ENCODE assay signal across 1 cellular context in the genomic region with DNA sequence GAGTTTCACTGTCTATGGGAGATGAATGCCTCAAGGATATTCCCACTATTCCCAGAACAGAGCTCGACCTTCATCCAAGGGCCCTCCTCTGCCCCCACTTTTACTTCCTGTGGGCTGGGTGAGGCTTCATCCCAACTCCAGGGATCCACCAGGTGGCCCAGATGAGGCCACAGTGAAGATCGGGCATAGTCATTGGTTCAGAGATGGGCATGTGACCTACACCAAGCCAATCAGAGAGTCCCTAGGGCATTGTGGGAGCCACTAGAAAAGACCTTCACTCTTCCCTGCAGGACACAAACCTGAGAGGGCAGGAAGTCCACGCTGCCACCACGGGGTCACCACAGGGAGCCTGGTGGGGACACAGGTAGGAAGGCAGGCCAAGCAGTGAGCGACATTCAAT.
TF ChIP-seq lines count a peak whose summit lies in the region.

No MANE protein-coding gene starts in this region.

TF ChIP-seq in K562, 482 proteins besides CTCF, POLR2A, EP300 and RAD21 (continued from another document):
- TF ChIP-seq, protein P1, sequence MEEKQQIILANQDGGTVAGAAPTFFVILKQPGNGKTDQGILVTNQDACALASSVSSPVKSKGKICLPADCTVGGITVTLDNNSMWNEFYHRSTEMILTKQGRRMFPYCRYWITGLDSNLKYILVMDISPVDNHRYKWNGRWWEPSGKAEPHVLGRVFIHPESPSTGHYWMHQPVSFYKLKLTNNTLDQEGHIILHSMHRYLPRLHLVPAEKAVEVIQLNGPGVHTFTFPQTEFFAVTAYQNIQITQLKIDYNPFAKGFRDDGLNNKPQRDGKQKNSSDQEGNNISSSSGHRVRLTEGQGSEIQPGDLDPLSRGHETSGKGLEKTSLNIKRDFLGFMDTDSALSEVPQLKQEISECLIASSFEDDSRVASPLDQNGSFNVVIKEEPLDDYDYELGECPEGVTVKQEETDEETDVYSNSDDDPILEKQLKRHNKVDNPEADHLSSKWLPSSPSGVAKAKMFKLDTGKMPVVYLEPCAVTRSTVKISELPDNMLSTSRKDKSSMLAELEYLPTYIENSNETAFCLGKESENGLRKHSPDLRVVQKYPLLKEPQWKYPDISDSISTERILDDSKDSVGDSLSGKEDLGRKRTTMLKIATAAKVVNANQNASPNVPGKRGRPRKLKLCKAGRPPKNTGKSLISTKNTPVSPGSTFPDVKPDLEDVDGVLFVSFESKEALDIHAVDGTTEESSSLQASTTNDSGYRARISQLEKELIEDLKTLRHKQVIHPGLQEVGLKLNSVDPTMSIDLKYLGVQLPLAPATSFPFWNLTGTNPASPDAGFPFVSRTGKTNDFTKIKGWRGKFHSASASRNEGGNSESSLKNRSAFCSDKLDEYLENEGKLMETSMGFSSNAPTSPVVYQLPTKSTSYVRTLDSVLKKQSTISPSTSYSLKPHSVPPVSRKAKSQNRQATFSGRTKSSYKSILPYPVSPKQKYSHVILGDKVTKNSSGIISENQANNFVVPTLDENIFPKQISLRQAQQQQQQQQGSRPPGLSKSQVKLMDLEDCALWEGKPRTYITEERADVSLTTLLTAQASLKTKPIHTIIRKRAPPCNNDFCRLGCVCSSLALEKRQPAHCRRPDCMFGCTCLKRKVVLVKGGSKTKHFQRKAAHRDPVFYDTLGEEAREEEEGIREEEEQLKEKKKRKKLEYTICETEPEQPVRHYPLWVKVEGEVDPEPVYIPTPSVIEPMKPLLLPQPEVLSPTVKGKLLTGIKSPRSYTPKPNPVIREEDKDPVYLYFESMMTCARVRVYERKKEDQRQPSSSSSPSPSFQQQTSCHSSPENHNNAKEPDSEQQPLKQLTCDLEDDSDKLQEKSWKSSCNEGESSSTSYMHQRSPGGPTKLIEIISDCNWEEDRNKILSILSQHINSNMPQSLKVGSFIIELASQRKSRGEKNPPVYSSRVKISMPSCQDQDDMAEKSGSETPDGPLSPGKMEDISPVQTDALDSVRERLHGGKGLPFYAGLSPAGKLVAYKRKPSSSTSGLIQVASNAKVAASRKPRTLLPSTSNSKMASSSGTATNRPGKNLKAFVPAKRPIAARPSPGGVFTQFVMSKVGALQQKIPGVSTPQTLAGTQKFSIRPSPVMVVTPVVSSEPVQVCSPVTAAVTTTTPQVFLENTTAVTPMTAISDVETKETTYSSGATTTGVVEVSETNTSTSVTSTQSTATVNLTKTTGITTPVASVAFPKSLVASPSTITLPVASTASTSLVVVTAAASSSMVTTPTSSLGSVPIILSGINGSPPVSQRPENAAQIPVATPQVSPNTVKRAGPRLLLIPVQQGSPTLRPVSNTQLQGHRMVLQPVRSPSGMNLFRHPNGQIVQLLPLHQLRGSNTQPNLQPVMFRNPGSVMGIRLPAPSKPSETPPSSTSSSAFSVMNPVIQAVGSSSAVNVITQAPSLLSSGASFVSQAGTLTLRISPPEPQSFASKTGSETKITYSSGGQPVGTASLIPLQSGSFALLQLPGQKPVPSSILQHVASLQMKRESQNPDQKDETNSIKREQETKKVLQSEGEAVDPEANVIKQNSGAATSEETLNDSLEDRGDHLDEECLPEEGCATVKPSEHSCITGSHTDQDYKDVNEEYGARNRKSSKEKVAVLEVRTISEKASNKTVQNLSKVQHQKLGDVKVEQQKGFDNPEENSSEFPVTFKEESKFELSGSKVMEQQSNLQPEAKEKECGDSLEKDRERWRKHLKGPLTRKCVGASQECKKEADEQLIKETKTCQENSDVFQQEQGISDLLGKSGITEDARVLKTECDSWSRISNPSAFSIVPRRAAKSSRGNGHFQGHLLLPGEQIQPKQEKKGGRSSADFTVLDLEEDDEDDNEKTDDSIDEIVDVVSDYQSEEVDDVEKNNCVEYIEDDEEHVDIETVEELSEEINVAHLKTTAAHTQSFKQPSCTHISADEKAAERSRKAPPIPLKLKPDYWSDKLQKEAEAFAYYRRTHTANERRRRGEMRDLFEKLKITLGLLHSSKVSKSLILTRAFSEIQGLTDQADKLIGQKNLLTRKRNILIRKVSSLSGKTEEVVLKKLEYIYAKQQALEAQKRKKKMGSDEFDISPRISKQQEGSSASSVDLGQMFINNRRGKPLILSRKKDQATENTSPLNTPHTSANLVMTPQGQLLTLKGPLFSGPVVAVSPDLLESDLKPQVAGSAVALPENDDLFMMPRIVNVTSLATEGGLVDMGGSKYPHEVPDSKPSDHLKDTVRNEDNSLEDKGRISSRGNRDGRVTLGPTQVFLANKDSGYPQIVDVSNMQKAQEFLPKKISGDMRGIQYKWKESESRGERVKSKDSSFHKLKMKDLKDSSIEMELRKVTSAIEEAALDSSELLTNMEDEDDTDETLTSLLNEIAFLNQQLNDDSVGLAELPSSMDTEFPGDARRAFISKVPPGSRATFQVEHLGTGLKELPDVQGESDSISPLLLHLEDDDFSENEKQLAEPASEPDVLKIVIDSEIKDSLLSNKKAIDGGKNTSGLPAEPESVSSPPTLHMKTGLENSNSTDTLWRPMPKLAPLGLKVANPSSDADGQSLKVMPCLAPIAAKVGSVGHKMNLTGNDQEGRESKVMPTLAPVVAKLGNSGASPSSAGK (IDR thresholded peaks at IDR 0.05): peak; percentile 27; the same call in 1 of the 2 replicates
- TF ChIP-seq CBFA2T2 (conservative IDR thresholded peaks at IDR 0.05) (0 out of 2 replicates have a peak, but pooled peaks have one; percentile 17), ZNF584 (CRISPR knock-in tag; IDR thresholded peaks at IDR 0.05; ENCODE audit: low read depth) (no peak), PHF21A (IDR thresholded peaks at IDR 0.05; ENCODE audit: borderline replicate concordance, low read depth) (no peak), HLTF (IDR thresholded peaks at IDR 0.05) (no peak), POLR3A (IDR thresholded peaks at IDR 0.05; ENCODE audit: borderline replicate concordance, extremely low read depth, insufficient read depth, insufficient read length) (no peak), BRF1 (IDR thresholded peaks at IDR 0.05; ENCODE audit: borderline replicate concordance, extremely low read depth, insufficient read length) (no peak), PYGO2 (tag; IDR thresholded peaks at IDR 0.05) (no peak)
- TF ChIP-seq, protein P2, sequence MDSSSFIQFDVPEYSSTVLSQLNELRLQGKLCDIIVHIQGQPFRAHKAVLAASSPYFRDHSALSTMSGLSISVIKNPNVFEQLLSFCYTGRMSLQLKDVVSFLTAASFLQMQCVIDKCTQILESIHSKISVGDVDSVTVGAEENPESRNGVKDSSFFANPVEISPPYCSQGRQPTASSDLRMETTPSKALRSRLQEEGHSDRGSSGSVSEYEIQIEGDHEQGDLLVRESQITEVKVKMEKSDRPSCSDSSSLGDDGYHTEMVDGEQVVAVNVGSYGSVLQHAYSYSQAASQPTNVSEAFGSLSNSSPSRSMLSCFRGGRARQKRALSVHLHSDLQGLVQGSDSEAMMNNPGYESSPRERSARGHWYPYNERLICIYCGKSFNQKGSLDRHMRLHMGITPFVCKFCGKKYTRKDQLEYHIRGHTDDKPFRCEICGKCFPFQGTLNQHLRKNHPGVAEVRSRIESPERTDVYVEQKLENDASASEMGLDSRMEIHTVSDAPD (CRISPR knock-in tag; IDR thresholded peaks at IDR 0.05): no peak
- TF ChIP-seq, protein P3, sequence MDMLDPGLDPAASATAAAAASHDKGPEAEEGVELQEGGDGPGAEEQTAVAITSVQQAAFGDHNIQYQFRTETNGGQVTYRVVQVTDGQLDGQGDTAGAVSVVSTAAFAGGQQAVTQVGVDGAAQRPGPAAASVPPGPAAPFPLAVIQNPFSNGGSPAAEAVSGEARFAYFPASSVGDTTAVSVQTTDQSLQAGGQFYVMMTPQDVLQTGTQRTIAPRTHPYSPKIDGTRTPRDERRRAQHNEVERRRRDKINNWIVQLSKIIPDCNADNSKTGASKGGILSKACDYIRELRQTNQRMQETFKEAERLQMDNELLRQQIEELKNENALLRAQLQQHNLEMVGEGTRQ (CRISPR knock-in tag; IDR thresholded peaks at IDR 0.05): peak; percentile 92
- TF ChIP-seq, protein P4, sequence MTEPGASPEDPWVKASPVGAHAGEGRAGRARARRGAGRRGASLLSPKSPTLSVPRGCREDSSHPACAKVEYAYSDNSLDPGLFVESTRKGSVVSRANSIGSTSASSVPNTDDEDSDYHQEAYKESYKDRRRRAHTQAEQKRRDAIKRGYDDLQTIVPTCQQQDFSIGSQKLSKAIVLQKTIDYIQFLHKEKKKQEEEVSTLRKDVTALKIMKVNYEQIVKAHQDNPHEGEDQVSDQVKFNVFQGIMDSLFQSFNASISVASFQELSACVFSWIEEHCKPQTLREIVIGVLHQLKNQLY (CRISPR knock-in tag; conservative IDR thresholded peaks at IDR 0.05): no peak
